In the genomic region with DNA sequence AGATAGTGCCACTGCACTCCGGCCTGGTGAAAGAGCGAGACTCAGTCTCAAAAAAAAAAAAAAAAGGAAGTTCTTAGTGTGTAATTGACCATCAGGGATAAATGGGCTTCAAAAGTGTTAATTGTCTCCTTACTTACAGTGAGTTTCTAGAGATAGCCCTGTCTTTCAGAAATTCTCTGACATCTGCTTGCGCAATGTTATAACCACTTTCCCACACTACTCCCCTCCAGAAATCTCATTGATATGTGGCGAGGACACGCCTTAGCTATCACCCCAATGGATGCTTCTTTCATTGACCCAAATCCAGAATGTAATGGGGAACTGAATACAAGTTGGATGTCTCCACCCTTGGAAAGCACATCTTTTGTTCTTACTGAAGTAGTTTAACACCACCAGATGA, we compare ENCODE assay signal across 17 cellular contexts.
A peak's percentile ranks its signal among the peaks of the same experiment; 100 is the strongest.
DNase-seq lines count a peak whose midpoint lies in the region; ATAC-seq, FAIRE-seq and TF ChIP-seq lines count a peak whose summit lies in the region.
"Had no signal": no experiment of that assay in that cellular context is flagged by ENCODE, and none has a peak within 500 bp of the region (broad histone marks: within the 10 kb centered on the region; RNA-seq: fewer than 3 reads in every experiment).

No MANE protein-coding gene starts in this region.

- no peak overlapping the region for H4K8ac ChIP-seq in IMR-90 (ENCODE audit: low read depth in 2 of 2, low read length in 2 of 2)

- H3K27me3 ChIP-seq in IMR-90 (ENCODE audit: control insufficient read depth, insufficient read depth, low read length) (no peaks in the 10 kb centered on the region), K562 (ENCODE audit: control insufficient read depth in 2 of 2, insufficient read depth in 2 of 2, low read length in 2 of 2) (no peaks in the 10 kb centered on the region)
- H3K27me3 ChIP-seq: BLaER1 had no signal

- H4K20me1 ChIP-seq in IMR-90 (ENCODE audit: insufficient read depth, low read length) (no peaks in the 10 kb centered on the region), K562 (replicated peaks; ENCODE audit: control insufficient read depth, insufficient read depth, low read length) (no peaks in the 10 kb centered on the region)
- H4K20me1 ChIP-seq: BLaER1 had no signal

- no peak overlapping the region for H3K9ac ChIP-seq in IMR-90 (ENCODE audit: low read depth, low read length)
- no peak overlapping the region for H3K9ac ChIP-seq in K562 (ENCODE audit: insufficient read depth in 1 of 2, low read depth in 2 of 2, low read length in 2 of 2)
- H3K9ac ChIP-seq: BLaER1, GM23248 had no signal

- no peak overlapping the region for H2BK20ac ChIP-seq in IMR-90 (ENCODE audit: low read depth, low read length)

- H3K9me3 Mint-ChIP-seq in chondrocyte (ENCODE audit: low read depth) = no peaks in the 10 kb centered on the region
- H3K9me3 Mint-ChIP-seq: CD8-positive, alpha-beta memory T cell had no signal

- no peak overlapping the region for H3K23ac ChIP-seq in IMR-90 (ENCODE audit: low read depth, low read length)

- H3K79me2 ChIP-seq in K562 (ENCODE audit: control insufficient read depth, insufficient read depth, low read length) = no peaks in the 10 kb centered on the region

- TF ChIP-seq RAD21 in IMR-90 (IDR thresholded peaks at IDR 0.05; ENCODE audit: low read length) = no peak
- no peak for TF ChIP-seq RAD21 in K562 (CRISPR knock-in tag; conservative IDR thresholded peaks at IDR 0.05 in 1 of 2, IDR thresholded peaks at IDR 0.05 in 1 of 2)

- H4K91ac ChIP-seq in IMR-90 (ENCODE audit: insufficient read depth, low read depth, low read length) = no peak overlapping the region

- H3K9me3 ChIP-seq in IMR-90 (ENCODE audit: control insufficient read depth, insufficient read depth, low read length) (no peaks in the 10 kb centered on the region), K562 (replicated peaks; ENCODE audit: control insufficient read depth, insufficient read depth, low read depth, low read length) (no peaks in the 10 kb centered on the region)
- H3K9me3 ChIP-seq: BLaER1, Caco-2 had no signal

- H2BK120ac ChIP-seq in IMR-90 (ENCODE audit: low read depth, low read length) = no peak overlapping the region

- dilution Hi-C loops in IMR-90 (cut with HindIII; ENCODE audit: low sequenced_read_pairs, unreplicated experiment) = no loop called here

- no peak overlapping the region for H2AK9ac ChIP-seq in IMR-90 (replicated peaks; ENCODE audit: low read depth, low read length, poor library complexity)

- H3K4me2 ChIP-seq in IMR-90 (ENCODE audit: low read depth, low read length) (no peak overlapping the region), K562 (ENCODE audit: insufficient read depth, low read length) (no peak overlapping the region)
- H3K4me2 ChIP-seq: BLaER1 had no signal

- ATAC-seq in IMR-90 (ENCODE audit: low read depth) (no peak), K562 (no peak), GM21723 (IDR thresholded peaks at IDR 0.05; ENCODE audit: unreplicated experiment) (no peak), GM21717 (IDR thresholded peaks at IDR 0.05; ENCODE audit: unreplicated experiment) (no peak)

- H3K79me1 ChIP-seq in IMR-90 (ENCODE audit: low read depth in 1 of 2, low read length in 2 of 2) = peaks cover 4 to 5% of the 10 kb centered on the region in 2 experiments; a peak in 1 of 4 replicates

- no peak for FAIRE-seq in K562 (lab: Jason Lieb, UNC)

- H3K18ac ChIP-seq in IMR-90 (ENCODE audit: low read depth, low read length) = no peak overlapping the region

- no peak overlapping the region for H3K4ac ChIP-seq in IMR-90 (ENCODE audit: low read depth, low read length)

- H3K56ac ChIP-seq in IMR-90 (ENCODE audit: extremely low read depth, insufficient read depth, low read length) = no peak overlapping the region

- WGBS in IMR-90 (ENCODE audit: extremely low coverage in 2 of 2, insufficient read length in 1 of 2), 2 experiments = no CpG with 5 or more reads among the region's 5 CpGs
- whole genome bisulfite sequencing in K562 (ENCODE audit: insufficient coverage, low coverage, missing lambda C conversion rate) = 92% methylated on average over 3 of the region's 5 CpGs

- H3K9me1 ChIP-seq in IMR-90 (ENCODE audit: insufficient read depth, low read length) (0 out of 2 replicates have a peak, but pooled peaks cover under 1% of the 10 kb centered on the region), K562 (ENCODE audit: control insufficient read depth, insufficient read depth, low read length) (no peaks in the 10 kb centered on the region)

- H2BK15ac ChIP-seq in IMR-90 (ENCODE audit: low read depth, low read length) = no peak overlapping the region

- no peaks in the 10 kb centered on the region for H3K27me3 Mint-ChIP-seq in chondrocyte (ENCODE audit: low read depth)

- H3K36me3 Mint-ChIP-seq in chondrocyte (ENCODE audit: low read depth) = peaks cover 12% of the 10 kb centered on the region

- BruUV-seq in IMR-90 (replicated peaks; lab: Mats Ljungman, UMichigan) (no TSS peak), K562 (replicated peaks; lab: Mats Ljungman, UMichigan) (no TSS peak)

- no peak for TF ChIP-seq CTCF in AG10803 (conservative IDR thresholded peaks at IDR 0.05; ENCODE audit: low read length)
- TF ChIP-seq CTCF in IMR-90 (conservative IDR thresholded peaks at IDR 0.05; ENCODE audit: low read depth, low read length) = no peak
- no peak for TF ChIP-seq CTCF in NB4 (IDR thresholded peaks at IDR 0.05; ENCODE audit: low read depth, low read length)
- no peak for TF ChIP-seq CTCF in K562 (IDR thresholded peaks at IDR 0.05 in 2 of 3, conservative IDR thresholded peaks at IDR 0.05 in 1 of 3; ENCODE audit: insufficient read depth in 2 of 3, low read depth in 1 of 3, low read length in 3 of 3)
- no peak for TF ChIP-seq CTCF in chondrocyte (IDR thresholded peaks at IDR 0.05)

- H3K14ac ChIP-seq in IMR-90 (replicated peaks; ENCODE audit: low read depth, low read length) = no peak overlapping the region

- CTCF ChIA-PET in IMR-90 (lab: Yijun Ruan, JAX) (interaction anchor here (0.5 to 1.6 kb wide), 3 partner anchors 18 to 98 kb away, joined by 3 to 5 read pairs (median 4); no protein-coding TSS in a partner anchor), K562 (lab: Yijun Ruan, JAX; ENCODE audit: low intra/inter-chr PET ratio) (no interaction called here)

- in situ Hi-C loops in IMR-90 (cut with MboI; ENCODE audit: low sequenced_read_pairs) = no loop called here
- in situ Hi-C loops in K562 (cut with MboI) = no loop called here

- H3K27ac Mint-ChIP-seq in chondrocyte (ENCODE audit: unreplicated experiment) = no peak overlapping the region

- no peak overlapping the region for H3K4me3 Mint-ChIP-seq in chondrocyte (ENCODE audit: unreplicated experiment)
- H3K4me3 Mint-ChIP-seq: CD8-positive, alpha-beta memory T cell had no signal

- H3K36me3 ChIP-seq in IMR-90 (ENCODE audit: control insufficient read depth, insufficient read depth, low read length) (peaks cover 7% of the 10 kb centered on the region), K562 (ENCODE audit: control insufficient read depth, insufficient read depth, low read length) (peaks cover 50% of the 10 kb centered on the region)

- TF ChIP-seq EP300 in K562 (IDR thresholded peaks at IDR 0.05; ENCODE audit: low read length) = no peak

- H3K4me3 ChIP-seq in AG10803 (ENCODE audit: low read length) (no peak overlapping the region), IMR-90 (ENCODE audit: insufficient read depth, low read depth, low read length) (no peak overlapping the region), NB4 (ENCODE audit: low read depth, low read length) (no peak overlapping the region), K562 (no peak overlapping the region)
- H3K4me3 ChIP-seq: BLaER1, GM23248 had no signal

- DNase-seq in AG10803 (ENCODE audit: low read depth) (peak; percentile 25), IMR-90 (no peak), NB4 (ENCODE audit: low read depth) (peak; percentile 18), K562 (ENCODE audit: extremely low read depth in 1 of 4, low spot score in 3 of 4) (no peak), NCI-H82 (lab: John Stamatoyannopoulos, UW) (no peak), chondrocyte (ENCODE audit: low spot score) (no peak)
- DNase-seq: AML-193; Caco-2; CD8-positive, alpha-beta memory T cell; DMS53; GF-D8; GM23248; H7; KG1 had no signal

- H3K4me1 ChIP-seq in IMR-90 (ENCODE audit: control insufficient read depth, insufficient read depth, low read length) = no peaks in the 10 kb centered on the region
- peaks cover 0 to 2% of the 10 kb centered on the region in 2 experiments; a peak in 1 of 5 replicates for H3K4me1 ChIP-seq in K562 (replicated peaks in 1 of 2; ENCODE audit: control insufficient read depth in 2 of 2, insufficient read depth in 2 of 2, low read length in 2 of 2)
- H3K4me1 ChIP-seq: BLaER1, Caco-2 had no signal

- H2AFZ ChIP-seq in IMR-90 (replicated peaks; ENCODE audit: low read length, poor library complexity) (no peak overlapping the region), K562 (ENCODE audit: low read depth, low read length) (no peak overlapping the region)
- H2AFZ ChIP-seq: GM23248 had no signal

- no peak for TF ChIP-seq POLR2A in IMR-90 (IDR thresholded peaks at IDR 0.05; ENCODE audit: low read depth, low read length)
- no peak for TF ChIP-seq POLR2A in NB4 (IDR thresholded peaks at IDR 0.05; ENCODE audit: extremely low read depth, insufficient read length)
- peak; percentile 44; the same call in 1 of the 2 replicates for TF ChIP-seq POLR2A in K562 (conservative IDR thresholded peaks at IDR 0.05)

- H3K4me1 Mint-ChIP-seq in chondrocyte (ENCODE audit: low read depth) = peaks cover 16% of the 10 kb centered on the region
- H3K4me1 Mint-ChIP-seq: CD8-positive, alpha-beta memory T cell had no signal

- H3K27ac ChIP-seq in IMR-90 (ENCODE audit: insufficient read depth, low read length) (no peak overlapping the region), K562 (ENCODE audit: extremely low read depth, low read depth, low read length) (no peak overlapping the region)
- H3K27ac ChIP-seq: BLaER1, GM23248 had no signal

- POLR2A ChIA-PET in IMR-90 (lab: Charles Lee; ENCODE audit: unreplicated experiment) = no interaction called here
- POLR2A ChIA-PET in K562 (lab: Yijun Ruan, JAX) = no interaction called here

- H2AK5ac ChIP-seq in IMR-90 (ENCODE audit: low read depth, low read length) = no peak overlapping the region

- H2BK5ac ChIP-seq in IMR-90 (ENCODE audit: low read depth, low read length, poor library complexity, severe bottlenecking) = no peak overlapping the region

- intact Hi-C loops in IMR-90 (cut with micrococcal nuclease) (no loop called here), K562 (cut with micrococcal nuclease) (no loop called here)

- H4K5ac ChIP-seq in IMR-90 (ENCODE audit: low read depth, low read length) = no peak overlapping the region

TF ChIP-seq in IMR-90, 13 proteins besides CTCF, POLR2A, EP300 and RAD21:
- TF ChIP-seq CEBPB (IDR thresholded peaks at IDR 0.05; ENCODE audit: low read depth, low read length) (peak; percentile 77), RCOR1 (IDR thresholded peaks at IDR 0.05; ENCODE audit: insufficient replicate concordance, low read length) (no peak)

TF ChIP-seq in K562, 482 proteins besides CTCF, POLR2A, EP300 and RAD21 (continues in another document):
- no peak for TF ChIP-seq GABPB1 (CRISPR knock-in tag; IDR thresholded peaks at IDR 0.05)
- no peak for TF ChIP-seq HDAC6 (IDR thresholded peaks at IDR 0.05; ENCODE audit: low read depth, low read length)

Comparison
In these comparisons a context has a peak if more than half of its experiments do, and no peak if none do; other contexts are left out.
1. DNase-seq: peak in AG10803 (single experiment) and NB4 (single experiment); none in IMR-90 (single experiment), K562 (0 of 4), NCI-H82 (single experiment) and chondrocyte (single experiment).